ENCODE assay signal across 9 cellular contexts in genomic region chr1:67430358-67431155, GRCh38. TPM values are rescaled to one million over a fixed set of nuclear protein-coding genes. Genes with fewer than 3 reads are reported as not detected.
DNase-seq lines count a peak whose midpoint lies in the region; ATAC-seq, FAIRE-seq and TF ChIP-seq lines count a peak whose summit lies in the region.
"Had no signal": no experiment of that assay in that cellular context is flagged by ENCODE, and none has a peak within 500 bp of the region (broad histone marks: within the 10 kb centered on the region; RNA-seq: fewer than 3 reads in every experiment).

Gene SERBP1, minus strand, starts transcription at chr1:67430402. Its CDS starts 102 bp downstream, at chr1:67430300.

- peaks cover 37% of the 10 kb centered on the region for H4K20me1 ChIP-seq in keratinocyte (ENCODE audit: control insufficient read depth, extremely low read depth, insufficient read depth, low read length)

- peaks cover 47% of the 10 kb centered on the region for H3K79me2 ChIP-seq in keratinocyte (ENCODE audit: control insufficient read depth, insufficient read depth, low read length)

- dilution Hi-C loops in keratinocyte (cut with MboI; ENCODE audit: extremely low pct_ligation_motif_present, low sequenced_read_pairs) = no loop called here

- TF ChIP-seq CTCF in AG09319 (IDR thresholded peaks at IDR 0.05; ENCODE audit: low read depth, low read length) = no peak
- TF ChIP-seq CTCF in keratinocyte (optimal IDR thresholded peaks at IDR 0.05 in 1 of 3, IDR thresholded peaks at IDR 0.05 in 1 of 3, conservative IDR thresholded peaks at IDR 0.05 in 1 of 3; ENCODE audit: extremely low read depth in 1 of 3, insufficient read depth in 2 of 3, low read length in 3 of 3) = no peak

- peaks cover 5 to 18% of the 10 kb centered on the region in 2 experiments for H3K36me3 ChIP-seq in keratinocyte (ENCODE audit: control insufficient read depth in 2 of 2, extremely low read depth in 1 of 2, insufficient read depth in 2 of 2, low read length in 2 of 2)

- H3K9me1 ChIP-seq in keratinocyte (ENCODE audit: control insufficient read depth, extremely low read depth, insufficient read depth, low read length) = no peaks in the 10 kb centered on the region

- peak within 1 kb of the TSS; percentile 85 for H3K4me2 ChIP-seq in keratinocyte (ENCODE audit: control insufficient read depth, extremely low read depth, insufficient read depth, low read depth, low read length)

- FAIRE-seq in keratinocyte (lab: Jason Lieb, UNC) = peak; percentile 73
- FAIRE-seq: colon had no signal

- peaks cover 32% of the 10 kb centered on the region for H3K4me1 ChIP-seq in keratinocyte (ENCODE audit: control insufficient read depth, extremely low read depth, insufficient read depth, low read length)

- peak within 1 kb of the TSS; percentile 99 for H2AFZ ChIP-seq in keratinocyte (ENCODE audit: control insufficient read depth, low read length)

- H3K9me3 ChIP-seq in keratinocyte (ENCODE audit: control insufficient read depth, low read depth, low read length) = no peaks in the 10 kb centered on the region

- peak; percentile 81 for ATAC-seq in GM19043 (IDR thresholded peaks at IDR 0.05; ENCODE audit: low read depth, unreplicated experiment)
- ATAC-seq in HG03378 (IDR thresholded peaks at IDR 0.05; ENCODE audit: unreplicated experiment) = peak; percentile 86

- H3K4me3 ChIP-seq in keratinocyte (ENCODE audit: control insufficient read depth in 2 of 3, extremely low read depth in 1 of 3, insufficient read depth in 2 of 3, low read depth in 1 of 3, low read length in 3 of 3) = peak within 1 kb of the TSS; percentile 94 to 99 (median 98)

- peak within 1 kb of the TSS; percentile 97 for H3K9ac ChIP-seq in keratinocyte (ENCODE audit: control insufficient read depth, extremely low read depth, insufficient read depth, low read length)

- H3K27me3 ChIP-seq in keratinocyte (ENCODE audit: control insufficient read depth, extremely low read depth, insufficient read depth, low read length) = no peaks in the 10 kb centered on the region

- peak within 1 kb of the TSS; percentile 97 for H3K27ac ChIP-seq in keratinocyte (ENCODE audit: control insufficient read depth, insufficient read depth, low read length)

- DNase-seq in AG09319 (ENCODE audit: extremely low read depth, low read depth) (peak; percentile 83), NCI-H460 (ENCODE audit: extremely low read depth, low read depth) (peak; percentile 96), cerebellar nuclear complex (lab: John Stamatoyannopoulos, UW) (peak; percentile 74 to 86), keratinocyte (ENCODE audit: low read depth, low spot score) (peak; percentile 87)
- peak; percentile 92 for DNase-seq in activated CD4-positive, CD25-positive, alpha-beta regulatory T cell treated with anti-CD3 and anti-CD28 coated beads, Interleukin-2, amount 50 U/mL, for 72 hours
- peak; percentile 88 for DNase-seq in stimulated activated CD4-positive, alpha-beta T cell treated with anti-CD3 and anti-CD28 coated beads, Interleukin-15, amount 100 ng/mL, for 1 hour (ENCODE audit: low read depth in 1 of 2, low spot score in 1 of 2)

RNA-seq across cellular contexts. Expression of gene SERBP1, which starts in this region (rescaled TPM):
- total RNA-seq in NCI-H460 (2014; rRNA removed; shearing (Covaris generic)) = 342 and 365 TPM in 2 replicates
- 138 and 178 TPM in 2 replicates for polyA plus RNA-seq in NCI-H460 (2014; cell fraction: nucleus; rRNA removed)
- 197 to 352 TPM (median 286 TPM) in 3 replicates for polyA plus RNA-seq in keratinocyte
- 870 TPM for polyA plus RNA-seq in keratinocyte (2011; ENCODE audit: low read depth)
- polyA plus RNA-seq in keratinocyte (2011; cell fraction: cytosol; rRNA removed) = 227 and 270 TPM in 2 replicates
- polyA plus RNA-seq in keratinocyte (2011; cell fraction: nucleus; rRNA removed) = 120 and 203 TPM in 2 replicates
- polyA plus RNA-seq in keratinocyte (2012; ENCODE audit: low replicate concordance) = 161 and 304 TPM in 2 replicates
- 44.8 to 115 TPM (median 55.0 TPM) in 3 replicates for polyA minus RNA-seq in keratinocyte
- 241 TPM for polyA minus RNA-seq in keratinocyte (2011; cell fraction: cytosol; rRNA and poly(A)+ RNA removed)
- polyA minus RNA-seq in keratinocyte (2011; cell fraction: nucleus; rRNA and poly(A)+ RNA removed) = 47.8 and 84.2 TPM in 2 replicates

Comparison
In these comparisons a context has a peak if more than half of its experiments do, and no peak if none do; other contexts are left out.
1. Peak in every context shown above with its lines: DNase-seq, ATAC-seq, H3K4me3 ChIP-seq and H3K27ac ChIP-seq.